Comparison of ENCODE assay signal across 10 cellular contexts in the genomic region with DNA sequence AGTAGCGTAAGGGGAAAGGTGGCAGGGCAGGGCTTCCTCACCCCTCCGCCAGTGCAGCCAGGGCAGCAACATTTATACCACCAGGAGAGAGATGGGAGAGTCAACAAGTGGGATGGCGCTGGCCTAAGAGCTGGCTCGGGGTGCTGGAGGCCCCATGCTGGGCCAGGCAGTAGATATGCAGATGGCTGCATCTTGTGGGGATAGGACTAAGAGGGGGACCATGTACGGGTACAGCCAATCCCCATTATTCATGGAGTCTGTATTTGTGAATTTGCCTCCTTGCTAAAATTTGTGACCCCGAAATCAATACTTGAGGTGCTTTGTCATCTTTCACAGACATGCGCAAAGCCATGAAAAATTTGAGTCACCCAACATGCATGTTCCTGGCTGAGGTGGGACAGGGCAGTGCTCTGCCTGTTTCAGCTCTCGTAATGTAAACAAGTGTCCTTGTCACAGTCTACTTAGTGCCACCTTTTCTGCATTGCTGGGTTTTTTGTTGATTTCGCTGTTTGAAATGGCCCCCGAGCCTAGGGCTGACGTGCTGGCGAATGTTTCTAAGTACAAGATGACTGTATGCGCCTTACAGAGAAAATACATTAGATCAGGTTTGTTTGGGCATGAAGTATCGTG. TPM values are rescaled to one million over a fixed set of nuclear protein-coding genes. Genes with fewer than 3 reads are reported as not detected.
A peak's percentile ranks its signal among the peaks of the same experiment; 100 is the strongest.
DNase-seq lines count a peak whose midpoint lies in the region; ATAC-seq, FAIRE-seq and TF ChIP-seq lines count a peak whose summit lies in the region.
"Had no signal": no experiment of that assay in that cellular context is flagged by ENCODE, and none has a peak within 500 bp of the region (broad histone marks: within the 10 kb centered on the region; RNA-seq: fewer than 3 reads in every experiment).

No MANE protein-coding gene starts in this region.

- CTCF ChIA-PET in HepG2 (lab: Yijun Ruan, JAX; ENCODE audit: low intra/inter-chr PET ratio, low total read pairs), result no interaction called here

- H3K4me3 Mint-ChIP-seq in effector memory CD8-positive, alpha-beta T cell, result peak overlapping the region; percentile 74 to 76

- H3F3A ChIP-seq in OCI-LY1 (ENCODE audit: insufficient read depth, low read length), result no peaks in the 10 kb centered on the region

- no peaks in the 10 kb centered on the region for H3K9me3 ChIP-seq in HepG2 (ENCODE audit: low read length)
- H3K9me3 ChIP-seq in right lobe of liver, result no peaks in the 10 kb centered on the region
- no peaks in the 10 kb centered on the region; the same call in 1 of the 2 replicates for H3K9me3 ChIP-seq in OCI-LY1 (ENCODE audit: low read length)
- H3K9me3 ChIP-seq: suprapubic skin had no signal

- H3K79me2 ChIP-seq in HepG2 (ENCODE audit: insufficient read depth, low read length) (no peaks in the 10 kb centered on the region), OCI-LY1 (ENCODE audit: insufficient read depth, low read length) (no peaks in the 10 kb centered on the region)

- intact Hi-C loops in HepG2 (cut with micrococcal nuclease; ENCODE audit: unreplicated experiment), result no loop called here
- intact Hi-C loops in right lobe of liver (cut with DNase I), result no loop called here

- H4K20me1 ChIP-seq in HepG2 (ENCODE audit: insufficient read depth, low read length) (no peaks in the 10 kb centered on the region), OCI-LY1 (ENCODE audit: insufficient read depth, low read length) (no peaks in the 10 kb centered on the region)

- H3K27ac ChIP-seq in HepG2 (ENCODE audit: extremely low read length, insufficient read depth, low read length) (no peak overlapping the region), right lobe of liver (no peak overlapping the region), OCI-LY1 (ENCODE audit: low read depth, low read length, poor library complexity, severe bottlenecking) (peak overlapping the region; percentile 78)
- H3K27ac ChIP-seq: suprapubic skin had no signal

- H2AFZ ChIP-seq in HepG2 (ENCODE audit: low read length), result no peak overlapping the region
- H2AFZ ChIP-seq in OCI-LY1 (ENCODE audit: low read length), result peak overlapping the region; percentile 90; the same call in 1 of the 2 replicates

- H3K4me1 Mint-ChIP-seq in effector memory CD8-positive, alpha-beta T cell (ENCODE audit: low read depth in 2 of 2), result peaks cover 65 to 71% of the 10 kb centered on the region in 2 donors

- no peak overlapping the region for H3K9ac ChIP-seq in HepG2 (ENCODE audit: insufficient read depth, low read depth, low read length)
- H3K9ac ChIP-seq in OCI-LY1 (ENCODE audit: low read length), result peak overlapping the region; percentile 32

- no peak for FAIRE-seq in HepG2 (lab: Jason Lieb, UNC)

- peak overlapping the region; percentile 92 to 93 for H3K27ac Mint-ChIP-seq in effector memory CD8-positive, alpha-beta T cell

- 46% methylated on average over 14 of the region's 14 CpGs for WGBS in HepG2 (ENCODE audit: low lambda C conversion rate)
- 96% methylated on average over 10 of the region's 14 CpGs for WGBS in right lobe of liver (ENCODE audit: insufficient coverage, low coverage, low lambda C conversion rate, missing lambda C conversion rate)

- H3K27me3 ChIP-seq in HepG2 (ENCODE audit: control insufficient read depth in 1 of 2, insufficient read depth in 2 of 2, low read length in 2 of 2), result no peaks in the 10 kb centered on the region
- no peaks in the 10 kb centered on the region for H3K27me3 ChIP-seq in right lobe of liver
- no peaks in the 10 kb centered on the region for H3K27me3 ChIP-seq in OCI-LY1 (ENCODE audit: insufficient read depth, low read length)
- H3K27me3 ChIP-seq: suprapubic skin had no signal

- H3K4me2 ChIP-seq in HepG2 (ENCODE audit: low read depth, low read length), result no peak overlapping the region
- H3K4me2 ChIP-seq in OCI-LY1 (ENCODE audit: low read length), result peak overlapping the region; percentile 41

- H3K36me3 Mint-ChIP-seq in effector memory CD8-positive, alpha-beta T cell (ENCODE audit: insufficient read depth), result peaks cover 36% of the 10 kb centered on the region

- POLR2A ChIA-PET in HepG2 (lab: Yijun Ruan, JAX), result no interaction called here

- H3K4me3 ChIP-seq in HepG2 (replicated peaks in 1 of 3; ENCODE audit: insufficient read depth in 1 of 3, low read depth in 2 of 3, low read length in 3 of 3), result no peak overlapping the region
- no peak overlapping the region for H3K4me3 ChIP-seq in right lobe of liver
- H3K4me3 ChIP-seq in OCI-LY1 (ENCODE audit: low read depth, low read length, poor library complexity, severe bottlenecking), result no peak overlapping the region
- H3K4me3 ChIP-seq: lung, suprapubic skin had no signal

- H3K9me3 Mint-ChIP-seq in effector memory CD8-positive, alpha-beta T cell, result no peaks in the 10 kb centered on the region

- ATAC-seq in HepG2 (peak; percentile 35), right lobe of liver (no peak), GM18517 (IDR thresholded peaks at IDR 0.05; ENCODE audit: unreplicated experiment) (no peak)
- ATAC-seq in effector memory CD8-positive, alpha-beta T cell (replicated peaks), result no peak

- TF ChIP-seq POLR2A in HepG2 (IDR thresholded peaks at IDR 0.05; ENCODE audit: insufficient read depth in 1 of 2, low read depth in 2 of 2, low read length in 2 of 2) (no peak), right lobe of liver (IDR thresholded peaks at IDR 0.05) (no peak)

- DNase-seq in HepG2 (ENCODE audit: low spot score), result no peak
- no peak for DNase-seq in right lobe of liver
- no peak for DNase-seq in effector memory CD8-positive, alpha-beta T cell
- DNase-seq in HuH-7.5 (ENCODE audit: low spot score), result no peak
- no peak for DNase-seq in globus pallidus (ENCODE audit: low spot score)
- no peak for DNase-seq in DMS 273 (lab: John Stamatoyannopoulos, UW; ENCODE audit: unreplicated experiment)

- H3K4me1 ChIP-seq in HepG2 (ENCODE audit: insufficient read depth, low read length), result peaks cover 11% of the 10 kb centered on the region; the same call in 1 of the 2 replicates
- no peaks in the 10 kb centered on the region for H3K4me1 ChIP-seq in right lobe of liver
- H3K4me1 ChIP-seq in OCI-LY1 (ENCODE audit: insufficient read depth, low read length, severe bottlenecking), result peaks cover 49% of the 10 kb centered on the region

- TF ChIP-seq RAD21 in HepG2 (CRISPR knock-in tag; IDR thresholded peaks at IDR 0.05), result no peak

- H3K27me3 Mint-ChIP-seq in effector memory CD8-positive, alpha-beta T cell, result no peaks in the 10 kb centered on the region

- TF ChIP-seq CTCF in HepG2 (CRISPR knock-in tag; IDR thresholded peaks at IDR 0.05) (no peak), right lobe of liver (IDR thresholded peaks at IDR 0.05) (no peak), OCI-LY1 (IDR thresholded peaks at IDR 0.05; ENCODE audit: low read length) (no peak; the same call in 1 of the 2 replicates)

- H3K36me3 ChIP-seq in HepG2 (replicated peaks in 1 of 2; ENCODE audit: control insufficient read depth in 1 of 2, insufficient read depth in 2 of 2, low read length in 2 of 2) (no peaks in the 10 kb centered on the region), right lobe of liver (no peaks in the 10 kb centered on the region), OCI-LY1 (ENCODE audit: insufficient read depth, low read length) (no peaks in the 10 kb centered on the region)
- H3K36me3 ChIP-seq: suprapubic skin had no signal

- no peaks in the 10 kb centered on the region for H3K9me2 ChIP-seq in OCI-LY1 (ENCODE audit: low read depth, low read length)

- in situ Hi-C loops in HepG2 (cut with HindIII; ENCODE audit: extremely low pct_ligation_motif_present, low pct_unique_long_range_greater_than_20kb), result no loop called here

- TF ChIP-seq EP300 in HepG2 (IDR thresholded peaks at IDR 0.05; ENCODE audit: low read depth in 2 of 2, low read length in 2 of 2), result no peak
- no peak for TF ChIP-seq EP300 in HepG2 (CRISPR knock-in tag; IDR thresholded peaks at IDR 0.05; ENCODE audit: borderline replicate concordance)

- no TSS peak for BruUV-seq in HepG2 (replicated peaks; lab: Mats Ljungman, UMichigan)

TF ChIP-seq in HepG2, 621 proteins besides CTCF, POLR2A, EP300 and RAD21 (continues in another document):
- TF ChIP-seq KLF12 (CRISPR knock-in tag; IDR thresholded peaks at IDR 0.05; ENCODE audit: borderline replicate concordance), result no peak

RNA-seq across cellular contexts. Expression of a gene that starts 27.5 kb away (rescaled TPM):
- total RNA-seq in HepG2 (2016; rRNA removed; fragmentation: Illumina TruSeq; extraction: Trizol) (20.2 and 25.2 TPM in 2 replicates), right lobe of liver (10 to 100 TPM in 4 of 6 experiments, 1 to 10 TPM in 2; 6.7 to 14.7 (median 11.9) TPM)
- total RNA-seq in HepG2 (2016; cell fraction: cytosol; rRNA removed; fragmentation: Illumina TruSeq; extraction: Trizol; ENCODE audit: low read depth), result 5.3 and 5.6 TPM in 2 replicates
- 18.4 and 26.1 TPM in 2 replicates for total RNA-seq in HepG2 (2016; cell fraction: insoluble cytoplasmic fraction; rRNA removed; fragmentation: Illumina TruSeq; extraction: Trizol)
- total RNA-seq in HepG2 (2016; cell fraction: membrane; rRNA removed; fragmentation: Illumina TruSeq; extraction: Trizol), result 7.7 and 11.1 TPM in 2 replicates
- 25.6 and 26.1 TPM in 2 replicates for total RNA-seq in HepG2 (2016; cell fraction: nucleus; rRNA removed; fragmentation: Illumina TruSeq; extraction: Trizol)
- 23.8 and 25.8 TPM in 2 replicates for polyA plus RNA-seq in HepG2 (2011; rRNA removed)
- 14.5 and 19.7 TPM in 2 replicates for polyA plus RNA-seq in HepG2 (2011; cell fraction: cytosol; rRNA removed)
- 30.8 and 36.5 TPM in 2 replicates for polyA plus RNA-seq in HepG2 (2011; cell fraction: nucleus; rRNA removed)
- 8.9 and 11.5 TPM in 2 replicates for polyA plus RNA-seq in HepG2 (2012)
- polyA plus RNA-seq in HepG2 (2016; cell fraction: cytosol; fragmentation: Illumina TruSeq; extraction: Trizol; ENCODE audit: low read depth), result 2.2 and 2.4 TPM in 2 replicates
- 11.5 and 15.5 TPM in 2 replicates for polyA plus RNA-seq in HepG2 (2016; cell fraction: insoluble cytoplasmic fraction; fragmentation: Illumina TruSeq; extraction: Trizol; ENCODE audit: low read depth)
- polyA plus RNA-seq in HepG2 (2016; cell fraction: membrane; fragmentation: Illumina TruSeq; extraction: Trizol; ENCODE audit: low read depth), result 2.5 and 3.1 TPM in 2 replicates
- 23.7 and 26.1 TPM in 2 replicates for polyA plus RNA-seq in HepG2 (2016; cell fraction: nucleus; fragmentation: Illumina TruSeq; extraction: Trizol; ENCODE audit: insufficient read depth, low read depth)
- polyA minus RNA-seq in HepG2 (2011; rRNA and poly(A)+ RNA removed; ENCODE audit: low replicate concordance), result 73.6 and 87.5 TPM in 2 replicates
- polyA minus RNA-seq in HepG2 (2011; cell fraction: cytosol; rRNA and poly(A)+ RNA removed), result 12.6 and 13.8 TPM in 2 replicates
- 74.5 and 84.5 TPM in 2 replicates for polyA minus RNA-seq in HepG2 (2011; cell fraction: nucleus; rRNA and poly(A)+ RNA removed)
